In genomic region chr12:115519359-115519758, GRCh38 we compare ENCODE assay signal across 2 cellular contexts.
TF ChIP-seq lines count a peak whose summit lies in the region.

No MANE protein-coding gene starts in this region.

TF ChIP-seq in GM23338, 12 proteins besides CTCF, POLR2A, EP300 and RAD21 (continued from another document):
- no peak for TF ChIP-seq REST (IDR thresholded peaks at IDR 0.05; ENCODE audit: unreplicated experiment)
- no peak for TF ChIP-seq EZH2 (IDR thresholded peaks at IDR 0.05; ENCODE audit: low read depth, unreplicated experiment)
- no peak for TF ChIP-seq STAT1 (IDR thresholded peaks at IDR 0.05; ENCODE audit: unreplicated experiment)
- no peak for TF ChIP-seq POLR2AphosphoS5 (IDR thresholded peaks at IDR 0.05; ENCODE audit: low read depth)
- no peak for TF ChIP-seq CREB1 (CRISPR knock-in tag; IDR thresholded peaks at IDR 0.05; ENCODE audit: low read depth)
- no peak for TF ChIP-seq ZNF331 (CRISPR knock-in tag; IDR thresholded peaks at IDR 0.05; ENCODE audit: low read depth)
- TF ChIP-seq NANOG (IDR thresholded peaks at IDR 0.05; ENCODE audit: borderline replicate concordance): no peak
- TF ChIP-seq ETS1 (IDR thresholded peaks at IDR 0.05): no peak
- TF ChIP-seq ZNF114 (CRISPR knock-in tag; IDR thresholded peaks at IDR 0.05): no peak

TF ChIP-seq in WTC11, 78 proteins besides CTCF, POLR2A, EP300 and RAD21 (continued from another document):
- no peak for TF ChIP-seq CREB1 (CRISPR knock-in tag; IDR thresholded peaks at IDR 0.05)
- no peak for TF ChIP-seq ZNF263 (CRISPR knock-in tag; IDR thresholded peaks at IDR 0.05; ENCODE audit: low read depth)
- TF ChIP-seq ZNF138 (CRISPR knock-in tag; conservative IDR thresholded peaks at IDR 0.05): no peak
- TF ChIP-seq E2F4 (CRISPR knock-in tag; IDR thresholded peaks at IDR 0.05; ENCODE audit: borderline replicate concordance, low read depth): no peak
- TF ChIP-seq ETV6 (CRISPR knock-in tag; IDR thresholded peaks at IDR 0.05): no peak
- TF ChIP-seq ZNF671 (CRISPR knock-in tag; IDR thresholded peaks at IDR 0.05): no peak
- no peak for TF ChIP-seq RORB (CRISPR knock-in tag; IDR thresholded peaks at IDR 0.05)
- no peak for TF ChIP-seq CREM (CRISPR knock-in tag; IDR thresholded peaks at IDR 0.05)
- TF ChIP-seq TEAD1 (CRISPR knock-in tag; IDR thresholded peaks at IDR 0.05): no peak
